9 cellular contexts compared by ENCODE assay signal in genomic region chr19:7970716-7971448, GRCh38. TPM values are rescaled to one million over a fixed set of nuclear protein-coding genes. Genes with fewer than 3 reads are reported as not detected.
DNase-seq lines count a peak whose midpoint lies in the region; TF ChIP-seq lines count a peak whose summit lies in the region.
"Had no signal": no experiment of that assay in that cellular context is flagged by ENCODE, and none has a peak within 500 bp of the region (broad histone marks: within the 10 kb centered on the region; RNA-seq: fewer than 3 reads in every experiment).

No MANE protein-coding gene starts in this region.

- H3K4me3 ChIP-seq in GM06990 (replicated peaks; ENCODE audit: low read depth, low read length) (no peak overlapping the region), cardiac fibroblast (replicated peaks in 1 of 2; ENCODE audit: low read depth in 2 of 2, low read length in 2 of 2) (no peak overlapping the region), vagina (no peak overlapping the region)

- TF ChIP-seq CTCF in GM06990 (IDR thresholded peaks at IDR 0.05; ENCODE audit: insufficient read depth, low read length, poor library complexity, severe bottlenecking) (peak; percentile 79), cardiac fibroblast (IDR thresholded peaks at IDR 0.05; ENCODE audit: low read depth, low read length) (peak; percentile 87), vagina (IDR thresholded peaks at IDR 0.05) (peak in 2 of 3 experiments; percentile 29 to 30)

- DNase-seq in ACHN (peak; percentile 57), GM06990 (ENCODE audit: extremely low read depth, insufficient read length) (no peak), NCI-H460 (ENCODE audit: extremely low read depth, low read depth) (peak; percentile 35), cardiac fibroblast (ENCODE audit: low read depth in 2 of 2) (peak; percentile 49), medulla oblongata (ENCODE audit: extremely low spot score) (peak; percentile 37), vagina (ENCODE audit: extremely low spot score in 2 of 2) (no peak), T-helper 9 cell (no peak), NCI-H510A treated with DMSO at 0.1 percent for 48 hours (lab: John Stamatoyannopoulos, UW) (no peak)

- in situ Hi-C loops in ACHN (cut with HindIII; ENCODE audit: low pct_ligation_motif_present, low pct_unique_long_range_greater_than_20kb, low sequenced_read_pairs), result no loop called here

- no peak overlapping the region for H3K27ac ChIP-seq in vagina

- intact Hi-C loops in vagina (cut with DNase I), result no loop called here

- H3K4me1 ChIP-seq in vagina, result no peaks in the 10 kb centered on the region

- H3K27me3 ChIP-seq in GM06990 (replicated peaks; ENCODE audit: control insufficient read depth, insufficient read depth, low read length) (no peaks in the 10 kb centered on the region), vagina (no peaks in the 10 kb centered on the region)

- TF ChIP-seq POLR2A in vagina (IDR thresholded peaks at IDR 0.05), result no peak

- H3K9me3 ChIP-seq in vagina, result no peaks in the 10 kb centered on the region

- peaks cover 37% of the 10 kb centered on the region for H3K36me3 ChIP-seq in GM06990 (ENCODE audit: control insufficient read depth, insufficient read depth, low read length)
- H3K36me3 ChIP-seq in vagina, result peaks cover 0 to 68% of the 10 kb centered on the region in 2 donors

RNA-seq across cellular contexts. Expression of gene TIMM44, which starts 27.4 kb away (rescaled TPM):
- total RNA-seq in NCI-H460 (2014; rRNA removed; shearing (Covaris generic)), result 127 and 135 TPM in 2 replicates
- polyA plus RNA-seq in NCI-H460 (2014; cell fraction: nucleus; rRNA removed), result 226 and 228 TPM in 2 replicates
- 76.1 TPM for total RNA-seq in vagina

RNA-seq across cellular contexts. Expression of gene ELAVL1, which starts 34.6 kb away (rescaled TPM):
- total RNA-seq in NCI-H460 (2014; rRNA removed; shearing (Covaris generic)), result 24.9 and 29.3 TPM in 2 replicates
- 30.0 and 31.7 TPM in 2 replicates for polyA plus RNA-seq in NCI-H460 (2014; cell fraction: nucleus; rRNA removed)
- total RNA-seq in vagina, result 40.5 TPM

RNA-seq across cellular contexts. Expression of gene CTXN1, which starts 44.9 kb away (rescaled TPM):
- 1.4 and 1.7 TPM in 2 replicates for total RNA-seq in NCI-H460 (2014; rRNA removed; shearing (Covaris generic))
- 0.58 and 4.2 TPM in 2 replicates for polyA plus RNA-seq in NCI-H460 (2014; cell fraction: nucleus; rRNA removed)
- total RNA-seq in vagina, result 14.2 TPM

RNA-seq across cellular contexts. Expression of gene SNAPC2, which starts 50.7 kb away (rescaled TPM):
- total RNA-seq in NCI-H460 (2014; rRNA removed; shearing (Covaris generic)), result 21.3 and 27.4 TPM in 2 replicates
- 18.8 and 23.3 TPM in 2 replicates for polyA plus RNA-seq in NCI-H460 (2014; cell fraction: nucleus; rRNA removed)
- total RNA-seq in vagina, result 17.4 TPM

RNA-seq across cellular contexts. Expression of gene TGFBR3L, which starts 56.3 kb away (rescaled TPM):
- total RNA-seq in NCI-H460 (2014; rRNA removed; shearing (Covaris generic)), result 6.0 and 10.9 TPM in 2 replicates
- polyA plus RNA-seq in NCI-H460 (2014; cell fraction: nucleus; rRNA removed), result 13.9 and 53.8 TPM in 2 replicates
- total RNA-seq in vagina, result 1.5 TPM
- total RNA-seq: urinary bladder had no signal

Comparison
In these comparisons a context has a peak if more than half of its experiments do, and no peak if none do; other contexts are left out.
1. DNase-seq: peak in ACHN (single experiment), NCI-H460 (single experiment), cardiac fibroblast (2 of 2) and medulla oblongata (single experiment); none in GM06990 (single experiment), vagina (0 of 2), T-helper 9 cell (single experiment) and NCI-H510A treated with DMSO at 0.1 percent for 48 hours (single experiment).
2. CTCF ChIP-seq: peak in every context shown above with its lines; median percentile 87 in cardiac fibroblast; 79 in GM06990; 30 in vagina.